In the genomic region with DNA sequence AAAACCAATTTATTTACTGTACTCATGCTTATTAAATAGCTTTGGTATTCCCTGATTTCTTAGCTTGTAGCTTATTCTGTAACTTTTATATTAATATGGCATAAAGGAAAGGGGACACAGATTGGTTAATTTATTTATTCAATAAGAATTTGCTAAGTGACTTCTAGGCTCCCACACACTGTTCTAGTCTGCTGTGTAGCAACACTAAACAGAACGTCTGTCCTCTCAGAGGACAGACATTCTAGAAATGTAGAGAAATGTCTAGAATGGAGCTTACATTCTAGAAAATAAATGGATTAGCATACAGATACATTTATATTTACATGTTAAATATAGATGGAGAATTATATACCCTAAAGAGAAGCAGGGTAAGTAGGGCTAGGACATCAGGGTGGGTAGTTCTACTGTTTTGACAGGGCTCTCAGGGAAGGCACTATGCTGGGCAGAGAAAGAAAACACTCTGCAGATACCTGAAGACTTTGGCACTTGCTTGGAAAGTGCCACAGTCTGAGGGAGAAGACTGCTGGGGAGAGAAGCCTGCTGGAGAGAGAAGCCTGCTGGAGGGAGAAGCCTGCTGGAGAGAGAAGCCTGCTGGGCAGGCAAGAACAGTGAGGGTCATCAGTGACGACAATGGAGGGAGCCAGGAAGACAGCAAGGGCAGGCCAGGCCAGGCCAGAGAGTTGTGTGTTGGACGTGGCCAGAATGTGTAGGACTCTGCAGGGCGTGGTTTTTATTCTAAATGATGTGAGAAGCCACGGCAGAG, we compare ENCODE assay signal across 1 cellular context.
TF ChIP-seq lines count a peak whose summit lies in the region.

No MANE protein-coding gene starts in this region.

TF ChIP-seq in GM12878, 131 proteins besides CTCF, POLR2A, EP300 and RAD21:
- TF ChIP-seq, protein P1, sequence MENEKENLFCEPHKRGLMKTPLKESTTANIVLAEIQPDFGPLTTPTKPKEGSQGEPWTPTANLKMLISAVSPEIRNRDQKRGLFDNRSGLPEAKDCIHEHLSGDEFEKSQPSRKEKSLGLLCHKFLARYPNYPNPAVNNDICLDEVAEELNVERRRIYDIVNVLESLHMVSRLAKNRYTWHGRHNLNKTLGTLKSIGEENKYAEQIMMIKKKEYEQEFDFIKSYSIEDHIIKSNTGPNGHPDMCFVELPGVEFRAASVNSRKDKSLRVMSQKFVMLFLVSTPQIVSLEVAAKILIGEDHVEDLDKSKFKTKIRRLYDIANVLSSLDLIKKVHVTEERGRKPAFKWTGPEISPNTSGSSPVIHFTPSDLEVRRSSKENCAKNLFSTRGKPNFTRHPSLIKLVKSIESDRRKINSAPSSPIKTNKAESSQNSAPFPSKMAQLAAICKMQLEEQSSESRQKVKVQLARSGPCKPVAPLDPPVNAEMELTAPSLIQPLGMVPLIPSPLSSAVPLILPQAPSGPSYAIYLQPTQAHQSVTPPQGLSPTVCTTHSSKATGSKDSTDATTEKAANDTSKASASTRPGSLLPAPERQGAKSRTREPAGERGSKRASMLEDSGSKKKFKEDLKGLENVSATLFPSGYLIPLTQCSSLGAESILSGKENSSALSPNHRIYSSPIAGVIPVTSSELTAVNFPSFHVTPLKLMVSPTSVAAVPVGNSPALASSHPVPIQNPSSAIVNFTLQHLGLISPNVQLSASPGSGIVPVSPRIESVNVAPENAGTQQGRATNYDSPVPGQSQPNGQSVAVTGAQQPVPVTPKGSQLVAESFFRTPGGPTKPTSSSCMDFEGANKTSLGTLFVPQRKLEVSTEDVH (IDR thresholded peaks at IDR 0.05; ENCODE audit: low read depth, partially characterized antibody) = no peak
- TF ChIP-seq RCOR1 (conservative IDR thresholded peaks at IDR 0.05; ENCODE audit: low read depth, low read length) (no peak), ZNF384 (IDR thresholded peaks at IDR 0.05; ENCODE audit: borderline replicate concordance, low read depth, low read length) (no peak), KAT2A (conservative IDR thresholded peaks at IDR 0.05; ENCODE audit: control insufficient read depth, low read depth, low read length) (no peak), IKZF2 (IDR thresholded peaks at IDR 0.05) (no peak), TAF1 (IDR thresholded peaks at IDR 0.05; ENCODE audit: borderline replicate concordance, low read depth, low read length) (no peak), JUND (IDR thresholded peaks at IDR 0.05; ENCODE audit: low read depth, low read length) (no peak), TARDBP (IDR thresholded peaks at IDR 0.05; ENCODE audit: borderline replicate concordance) (no peak), NBN (IDR thresholded peaks at IDR 0.05) (no peak), ASH2L (IDR thresholded peaks at IDR 0.05; ENCODE audit: borderline replicate concordance, low read depth) (no peak), STAT3 (IDR thresholded peaks at IDR 0.05; ENCODE audit: low read depth, low read length) (no peak), HDAC6 (IDR thresholded peaks at IDR 0.05; ENCODE audit: unreplicated experiment) (no peak)
- TF ChIP-seq, protein P2, sequence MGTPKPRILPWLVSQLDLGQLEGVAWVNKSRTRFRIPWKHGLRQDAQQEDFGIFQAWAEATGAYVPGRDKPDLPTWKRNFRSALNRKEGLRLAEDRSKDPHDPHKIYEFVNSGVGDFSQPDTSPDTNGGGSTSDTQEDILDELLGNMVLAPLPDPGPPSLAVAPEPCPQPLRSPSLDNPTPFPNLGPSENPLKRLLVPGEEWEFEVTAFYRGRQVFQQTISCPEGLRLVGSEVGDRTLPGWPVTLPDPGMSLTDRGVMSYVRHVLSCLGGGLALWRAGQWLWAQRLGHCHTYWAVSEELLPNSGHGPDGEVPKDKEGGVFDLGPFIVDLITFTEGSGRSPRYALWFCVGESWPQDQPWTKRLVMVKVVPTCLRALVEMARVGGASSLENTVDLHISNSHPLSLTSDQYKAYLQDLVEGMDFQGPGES (IDR thresholded peaks at IDR 0.05) = no peak
- TF ChIP-seq, protein P3, sequence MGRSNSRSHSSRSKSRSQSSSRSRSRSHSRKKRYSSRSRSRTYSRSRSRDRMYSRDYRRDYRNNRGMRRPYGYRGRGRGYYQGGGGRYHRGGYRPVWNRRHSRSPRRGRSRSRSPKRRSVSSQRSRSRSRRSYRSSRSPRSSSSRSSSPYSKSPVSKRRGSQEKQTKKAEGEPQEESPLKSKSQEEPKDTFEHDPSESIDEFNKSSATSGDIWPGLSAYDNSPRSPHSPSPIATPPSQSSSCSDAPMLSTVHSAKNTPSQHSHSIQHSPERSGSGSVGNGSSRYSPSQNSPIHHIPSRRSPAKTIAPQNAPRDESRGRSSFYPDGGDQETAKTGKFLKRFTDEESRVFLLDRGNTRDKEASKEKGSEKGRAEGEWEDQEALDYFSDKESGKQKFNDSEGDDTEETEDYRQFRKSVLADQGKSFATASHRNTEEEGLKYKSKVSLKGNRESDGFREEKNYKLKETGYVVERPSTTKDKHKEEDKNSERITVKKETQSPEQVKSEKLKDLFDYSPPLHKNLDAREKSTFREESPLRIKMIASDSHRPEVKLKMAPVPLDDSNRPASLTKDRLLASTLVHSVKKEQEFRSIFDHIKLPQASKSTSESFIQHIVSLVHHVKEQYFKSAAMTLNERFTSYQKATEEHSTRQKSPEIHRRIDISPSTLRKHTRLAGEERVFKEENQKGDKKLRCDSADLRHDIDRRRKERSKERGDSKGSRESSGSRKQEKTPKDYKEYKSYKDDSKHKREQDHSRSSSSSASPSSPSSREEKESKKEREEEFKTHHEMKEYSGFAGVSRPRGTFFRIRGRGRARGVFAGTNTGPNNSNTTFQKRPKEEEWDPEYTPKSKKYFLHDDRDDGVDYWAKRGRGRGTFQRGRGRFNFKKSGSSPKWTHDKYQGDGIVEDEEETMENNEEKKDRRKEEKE (IDR thresholded peaks at IDR 0.05) = no peak
- TF ChIP-seq, protein P4, sequence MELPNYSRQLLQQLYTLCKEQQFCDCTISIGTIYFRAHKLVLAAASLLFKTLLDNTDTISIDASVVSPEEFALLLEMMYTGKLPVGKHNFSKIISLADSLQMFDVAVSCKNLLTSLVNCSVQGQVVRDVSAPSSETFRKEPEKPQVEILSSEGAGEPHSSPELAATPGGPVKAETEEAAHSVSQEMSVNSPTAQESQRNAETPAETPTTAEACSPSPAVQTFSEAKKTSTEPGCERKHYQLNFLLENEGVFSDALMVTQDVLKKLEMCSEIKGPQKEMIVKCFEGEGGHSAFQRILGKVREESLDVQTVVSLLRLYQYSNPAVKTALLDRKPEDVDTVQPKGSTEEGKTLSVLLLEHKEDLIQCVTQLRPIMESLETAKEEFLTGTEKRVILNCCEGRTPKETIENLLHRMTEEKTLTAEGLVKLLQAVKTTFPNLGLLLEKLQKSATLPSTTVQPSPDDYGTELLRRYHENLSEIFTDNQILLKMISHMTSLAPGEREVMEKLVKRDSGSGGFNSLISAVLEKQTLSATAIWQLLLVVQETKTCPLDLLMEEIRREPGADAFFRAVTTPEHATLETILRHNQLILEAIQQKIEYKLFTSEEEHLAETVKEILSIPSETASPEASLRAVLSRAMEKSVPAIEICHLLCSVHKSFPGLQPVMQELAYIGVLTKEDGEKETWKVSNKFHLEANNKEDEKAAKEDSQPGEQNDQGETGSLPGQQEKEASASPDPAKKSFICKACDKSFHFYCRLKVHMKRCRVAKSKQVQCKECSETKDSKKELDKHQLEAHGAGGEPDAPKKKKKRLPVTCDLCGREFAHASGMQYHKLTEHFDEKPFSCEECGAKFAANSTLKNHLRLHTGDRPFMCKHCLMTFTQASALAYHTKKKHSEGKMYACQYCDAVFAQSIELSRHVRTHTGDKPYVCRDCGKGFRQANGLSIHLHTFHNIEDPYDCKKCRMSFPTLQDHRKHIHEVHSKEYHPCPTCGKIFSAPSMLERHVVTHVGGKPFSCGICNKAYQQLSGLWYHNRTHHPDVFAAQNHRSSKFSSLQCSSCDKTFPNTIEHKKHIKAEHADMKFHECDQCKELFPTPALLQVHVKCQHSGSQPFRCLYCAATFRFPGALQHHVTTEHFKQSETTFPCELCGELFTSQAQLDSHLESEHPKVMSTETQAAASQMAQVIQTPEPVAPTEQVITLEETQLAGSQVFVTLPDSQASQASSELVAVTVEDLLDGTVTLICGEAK (IDR thresholded peaks at IDR 0.05; ENCODE audit: borderline replicate concordance) = no peak
TF ChIP-seq in GM12878: peak in this region for 0.
